ENCODE assay signal across 16 cellular contexts in the genomic region with DNA sequence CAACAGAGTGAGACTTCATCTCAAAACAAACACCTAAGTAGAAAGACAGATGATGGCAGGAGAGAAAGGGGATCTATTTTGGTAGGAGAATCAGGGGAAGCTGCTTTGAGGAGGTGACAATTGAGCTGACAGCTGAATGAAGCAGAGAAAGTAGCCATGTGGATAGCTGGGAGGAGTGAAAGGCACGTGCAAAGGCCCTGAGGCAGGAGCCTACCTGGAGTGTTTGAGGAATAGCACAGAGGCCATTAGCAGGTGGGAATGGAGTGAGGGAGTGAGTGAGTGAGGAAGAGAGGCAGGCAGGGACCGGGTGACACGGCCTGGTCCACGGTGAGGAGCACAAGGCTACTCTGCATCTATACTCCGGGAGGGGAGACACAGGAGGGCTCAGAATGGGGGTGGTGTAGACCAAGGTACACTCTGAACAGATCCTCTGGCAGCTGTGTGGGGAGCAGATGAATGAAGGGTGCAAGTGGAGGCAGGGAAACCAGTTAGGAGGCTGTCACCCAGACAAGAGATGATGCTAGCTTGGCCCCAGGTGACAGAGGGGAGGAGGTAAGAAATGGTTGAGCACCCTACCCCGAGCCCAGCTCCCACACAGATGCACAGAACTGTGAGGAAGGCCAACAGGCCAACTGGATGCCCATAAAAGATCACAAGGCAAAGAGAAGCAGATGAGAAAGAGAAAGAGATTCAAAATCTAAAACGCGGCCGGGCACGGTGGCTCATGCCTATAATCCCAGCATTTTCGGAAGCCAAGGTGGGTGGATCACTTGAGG. TPM values are rescaled to one million over a fixed set of nuclear protein-coding genes. Genes with fewer than 3 reads are reported as not detected.
DNase-seq lines count a peak whose midpoint lies in the region; ATAC-seq, FAIRE-seq and TF ChIP-seq lines count a peak whose summit lies in the region.
"Had no signal": no experiment of that assay in that cellular context is flagged by ENCODE, and none has a peak within 500 bp of the region (broad histone marks: within the 10 kb centered on the region; RNA-seq: fewer than 3 reads in every experiment).

No MANE protein-coding gene starts in this region.

- TF ChIP-seq CTCF in CD8-positive, alpha-beta T cell (IDR thresholded peaks at IDR 0.05), result no peak
- no peak for TF ChIP-seq CTCF in activated CD8-positive, alpha-beta T cell treated with anti-CD3 and anti-CD28 coated beads for 36 hours (IDR thresholded peaks at IDR 0.05)
- TF ChIP-seq CTCF in mesothelial cell of epicardium (IDR thresholded peaks at IDR 0.05; ENCODE audit: unreplicated experiment), result no peak
- TF ChIP-seq CTCF in pancreas (IDR thresholded peaks at IDR 0.05), result no peak

- POLR2A ChIA-PET in CD8-positive, alpha-beta T cell (lab: Charles Lee), result interaction anchor here (0.8 to 1.9 kb wide), 2 partner anchors 16 to 19 kb away, joined by 3 to 4 read pairs; no protein-coding TSS in a partner anchor
- POLR2A ChIA-PET in activated CD8-positive, alpha-beta T cell treated with anti-CD3 and anti-CD28 coated beads for 36 hours (lab: Charles Lee), result interaction anchor here (0.8 to 12.2 kb wide), 10 partner anchors 8 to 99 kb away, joined by 3 to 142 read pairs (median 7); a partner anchor contains a TSS

- intact Hi-C loops in CD8-positive, alpha-beta T cell (cut with DNase I, micrococcal nuclease), result no loop called here
- intact Hi-C loops in activated CD8-positive, alpha-beta T cell treated with anti-CD3 and anti-CD28 coated beads for 36 hours (cut with micrococcal nuclease), result no loop called here
- intact Hi-C loops in pancreas (cut with DNase I), result no loop called here

- CTCF ChIA-PET in CD8-positive, alpha-beta T cell (lab: Charles Lee), result interaction anchor here (1.1 to 2.0 kb wide), 3 partner anchors 17 to 37 kb away, joined by 3 to 5 read pairs (median 3); no protein-coding TSS in a partner anchor
- CTCF ChIA-PET in activated CD8-positive, alpha-beta T cell treated with anti-CD3 and anti-CD28 coated beads for 36 hours (lab: Charles Lee), result interaction anchor here (1.0 to 2.3 kb wide), 6 partner anchors 18 to 96 kb away, joined by 4 to 10 read pairs (median 6); a partner anchor contains a TSS

- WGBS in pancreas, 2 donors, result 98% methylated on average over 11 of the region's 11 CpGs

- H3K27ac ChIP-seq in BLaER1 treated with 17β-estradiol and CSF1 and Interleukin-3, amounts not matched to agents 10 nM and 100 nM, result peak overlapping the region in 8 of 11 experiments; percentile 76 to 91 (median 84); a peak in 15 of 22 replicates
- H3K27ac ChIP-seq in CD8-positive, alpha-beta T cell (ENCODE audit: low read depth, low read length), result no peak overlapping the region
- H3K27ac ChIP-seq in pancreas, result no peak overlapping the region
- H3K27ac ChIP-seq: ascending aorta, C4-2B, lower lobe of right lung, testis, WERI-Rb-1 had no signal

- peak overlapping the region; percentile 91 for H3K27ac Mint-ChIP-seq in CD8-positive, alpha-beta T cell
- peak overlapping the region; percentile 92 for H3K27ac Mint-ChIP-seq in activated CD8-positive, alpha-beta T cell treated with anti-CD3 and anti-CD28 coated beads for 36 hours
- peak overlapping the region; percentile 77 for H3K27ac Mint-ChIP-seq in mesothelial cell of epicardium

- H3K4me3 Mint-ChIP-seq in CD8-positive, alpha-beta T cell, result peak overlapping the region; percentile 60
- H3K4me3 Mint-ChIP-seq in activated CD8-positive, alpha-beta T cell treated with anti-CD3 and anti-CD28 coated beads for 36 hours, result peak overlapping the region; percentile 64
- H3K4me3 Mint-ChIP-seq in mesothelial cell of epicardium, result no peak overlapping the region
- H3K4me3 Mint-ChIP-seq: neural crest cell had no signal

- DNase-seq in CD8-positive, alpha-beta T cell, result no peak
- DNase-seq in activated CD8-positive, alpha-beta T cell treated with anti-CD3 and anti-CD28 coated beads for 36 hours, result peak; percentile 12
- no peak for DNase-seq in mesothelial cell of epicardium (ENCODE audit: low spot score in 2 of 2, unreplicated experiment in 2 of 2)
- DNase-seq in COR-L47 (lab: John Stamatoyannopoulos, UW), result no peak
- no peak for DNase-seq in ACHN
- DNase-seq in pancreas, result no peak
- DNase-seq: EL, NCI-H1694 treated with DMSO at 0.1 percent for 48 hours, NCI-H524, testis, WERI-Rb-1 had no signal

- ATAC-seq in CD8-positive, alpha-beta T cell, result no peak
- ATAC-seq in activated CD8-positive, alpha-beta T cell treated with anti-CD3 and anti-CD28 coated beads for 36 hours, result no peak
- no peak for ATAC-seq in pancreas

- H3K4me2 ChIP-seq in BLaER1 treated with 17β-estradiol and CSF1 and Interleukin-3, amounts not matched to agents 10 nM and 100 nM, result peak overlapping the region; percentile 83 to 96 (median 93)

- H3K27me3 Mint-ChIP-seq in CD8-positive, alpha-beta T cell (ENCODE audit: low read depth), result no peaks in the 10 kb centered on the region
- no peaks in the 10 kb centered on the region for H3K27me3 Mint-ChIP-seq in activated CD8-positive, alpha-beta T cell treated with anti-CD3 and anti-CD28 coated beads for 36 hours
- no peaks in the 10 kb centered on the region for H3K27me3 Mint-ChIP-seq in mesothelial cell of epicardium (ENCODE audit: low read depth)

- H3K9ac ChIP-seq in BLaER1 treated with 17β-estradiol and CSF1 and Interleukin-3, amounts not matched to agents 10 nM and 100 nM, result peak overlapping the region in 6 of 11 experiments; percentile 55 to 79 (median 72); a peak in 8 of 22 replicates

- no peak overlapping the region for H3K4me3 ChIP-seq in BLaER1 treated with 17β-estradiol and CSF1 and Interleukin-3, amounts not matched to agents 10 nM and 100 nM
- no peak overlapping the region for H3K4me3 ChIP-seq in CD8-positive, alpha-beta T cell (ENCODE audit: low read depth, low read length)
- no peak overlapping the region for H3K4me3 ChIP-seq in pancreas
- H3K4me3 ChIP-seq: ascending aorta, lower lobe of right lung, testis had no signal

- H3K4me1 Mint-ChIP-seq in CD8-positive, alpha-beta T cell (ENCODE audit: low read depth), result peaks cover 94% of the 10 kb centered on the region
- H3K4me1 Mint-ChIP-seq in activated CD8-positive, alpha-beta T cell treated with anti-CD3 and anti-CD28 coated beads for 36 hours (ENCODE audit: low read depth), result peaks cover 90% of the 10 kb centered on the region
- H3K4me1 Mint-ChIP-seq in mesothelial cell of epicardium, result peaks cover 53% of the 10 kb centered on the region

- H3K4me1 ChIP-seq in BLaER1 treated with 17β-estradiol and CSF1 and Interleukin-3, amounts not matched to agents 10 nM and 100 nM, result peaks cover 64 to 79% (median 72%) of the 10 kb centered on the region in 10 experiments
- H3K4me1 ChIP-seq in CD8-positive, alpha-beta T cell (ENCODE audit: insufficient read depth, low read length), result peaks cover 81% of the 10 kb centered on the region
- no peaks in the 10 kb centered on the region for H3K4me1 ChIP-seq in pancreas

- no peaks in the 10 kb centered on the region for H3K36me3 ChIP-seq in BLaER1 treated with 17β-estradiol and CSF1 and Interleukin-3, amounts not matched to agents 10 nM and 100 nM
- H3K36me3 ChIP-seq in CD8-positive, alpha-beta T cell (ENCODE audit: insufficient read depth, low read length), result no peaks in the 10 kb centered on the region
- no peaks in the 10 kb centered on the region for H3K36me3 ChIP-seq in pancreas
- H3K36me3 ChIP-seq: ascending aorta, lower lobe of right lung, WERI-Rb-1 had no signal

- in situ Hi-C loops in ACHN (cut with HindIII; ENCODE audit: low pct_ligation_motif_present, low pct_unique_long_range_greater_than_20kb, low sequenced_read_pairs), result no loop called here

- no peaks in the 10 kb centered on the region for H3K9me3 ChIP-seq in BLaER1 treated with 17β-estradiol and CSF1 and Interleukin-3, amounts not matched to agents 10 nM and 100 nM (replicated peaks in 1 of 11)
- no peaks in the 10 kb centered on the region for H3K9me3 ChIP-seq in CD8-positive, alpha-beta T cell (ENCODE audit: low read length)
- no peaks in the 10 kb centered on the region for H3K9me3 ChIP-seq in pancreas
- H3K9me3 ChIP-seq: ascending aorta, lower lobe of right lung, testis had no signal

- no peaks in the 10 kb centered on the region for H3K9me3 Mint-ChIP-seq in CD8-positive, alpha-beta T cell
- H3K9me3 Mint-ChIP-seq in activated CD8-positive, alpha-beta T cell treated with anti-CD3 and anti-CD28 coated beads for 36 hours, result no peaks in the 10 kb centered on the region
- H3K9me3 Mint-ChIP-seq in mesothelial cell of epicardium, result no peaks in the 10 kb centered on the region
- H3K9me3 Mint-ChIP-seq: neural crest cell had no signal

- no peaks in the 10 kb centered on the region for H3K27me3 ChIP-seq in BLaER1 treated with 17β-estradiol and CSF1 and Interleukin-3, amounts not matched to agents 10 nM and 100 nM
- H3K27me3 ChIP-seq in CD8-positive, alpha-beta T cell (ENCODE audit: insufficient read depth, low read length), result no peaks in the 10 kb centered on the region
- no peaks in the 10 kb centered on the region for H3K27me3 ChIP-seq in pancreas
- H3K27me3 ChIP-seq: ascending aorta, testis had no signal

- H4K20me1 ChIP-seq in BLaER1 treated with 17β-estradiol and CSF1 and Interleukin-3, amounts not matched to agents 10 nM and 100 nM, result no peaks in the 10 kb centered on the region; a peak in 2 of 22 replicates

- no peak for FAIRE-seq in pancreas (lab: Jason Lieb, UNC)

- H3K36me3 Mint-ChIP-seq in CD8-positive, alpha-beta T cell, result peaks cover 15% of the 10 kb centered on the region
- H3K36me3 Mint-ChIP-seq in activated CD8-positive, alpha-beta T cell treated with anti-CD3 and anti-CD28 coated beads for 36 hours (ENCODE audit: low read depth), result peaks cover 62% of the 10 kb centered on the region
- H3K36me3 Mint-ChIP-seq in mesothelial cell of epicardium, result peaks cover 8% of the 10 kb centered on the region

RNA-seq across cellular contexts. Expression of a gene that starts 43.6 kb away (rescaled TPM):
- total RNA-seq in CD8-positive, alpha-beta T cell, result 10 to 100 TPM; 32.6 to 34.9 TPM
- 10 to 100 TPM; 38.3 to 40.9 TPM for total RNA-seq in activated CD8-positive, alpha-beta T cell treated with anti-CD3 and anti-CD28 coated beads for 36 hours
- total RNA-seq in mesothelial cell of epicardium (13.1 to 14.0 TPM (median 14.0 TPM) in 3 replicates), pancreas (1 to 10 TPM; 3.4 to 8.3 (median 4.3) TPM)
- polyA plus RNA-seq in pancreas, result 1 to 10 TPM; 1.5 to 2.8 TPM

Comparison
In these comparisons a context has a peak if more than half of its experiments do, and no peak if none do; other contexts are left out.
1. H3K27ac ChIP-seq: peak in BLaER1 treated with 17β-estradiol and CSF1 and Interleukin-3, amounts not matched to agents 10 nM and 100 nM (8 of 11); none in CD8-positive, alpha-beta T cell (single experiment) and pancreas (0 of 4).
2. Peak in every context shown above with its lines, with median percentiles within 50 percentile points of each other: H3K27ac Mint-ChIP-seq.